Comparison of ENCODE assay signal across 1 cellular context in genomic region chr12:31077095-31077494, GRCh38.
TF ChIP-seq lines count a peak whose summit lies in the region.
"Not testable (repeated sequence)": the region's sequence is repeated elsewhere in the genome, so short reads cannot be mapped to it uniquely, and the experiment has no call there.

No MANE protein-coding gene starts in this region.

TF ChIP-seq in K562, 482 proteins besides CTCF, POLR2A, EP300 and RAD21:
- TF ChIP-seq ATF7 (IDR thresholded peaks at IDR 0.05) = peak; percentile 65; the same call in 1 of the 2 replicates
- peak; percentile 26; the same call in 1 of the 2 replicates for TF ChIP-seq ATF3 (IDR thresholded peaks at IDR 0.05)
- not testable (repeated sequence) for TF ChIP-seq ATF3 (CRISPR knock-in tag; conservative IDR thresholded peaks at IDR 0.05)
